1 cellular context compared by ENCODE assay signal in genomic region chr20:50250748-50251382, GRCh38.
TF ChIP-seq lines count a peak whose summit lies in the region.

No MANE protein-coding gene starts in this region.

TF ChIP-seq in K562, 482 proteins besides CTCF, POLR2A, EP300 and RAD21 (continued from another document):
- TF ChIP-seq SMARCA5 (IDR thresholded peaks at IDR 0.05): 0 out of 2 replicates have a peak, but pooled peaks have one; percentile 22
